In genomic region chr4:155757745-155758265, GRCh38 we compare ENCODE assay signal across 20 cellular contexts. TPM values are rescaled to one million over a fixed set of nuclear protein-coding genes. Genes with fewer than 3 reads are reported as not detected.
DNase-seq lines count a peak whose midpoint lies in the region; ATAC-seq, FAIRE-seq and TF ChIP-seq lines count a peak whose summit lies in the region.
"Had no signal": no experiment of that assay in that cellular context is flagged by ENCODE, and none has a peak within 500 bp of the region (broad histone marks: within the 10 kb centered on the region; RNA-seq: fewer than 3 reads in every experiment).

No MANE protein-coding gene starts in this region.

- H3K4me1 ChIP-seq in GM12878 (ENCODE audit: control insufficient read depth, insufficient read depth, low read length), result no peaks in the 10 kb centered on the region
- H3K4me1 ChIP-seq in neuronal stem cell (ENCODE audit: control insufficient read depth in 2 of 2, insufficient read depth in 1 of 2, low read depth in 1 of 2, low read length in 2 of 2), result peaks cover 0 to 4% of the 10 kb centered on the region in 2 donors
- H3K4me1 ChIP-seq: breast epithelium had no signal

- H3K14ac ChIP-seq in neuronal stem cell (ENCODE audit: low read length), result no peak overlapping the region

- no peaks in the 10 kb centered on the region for H3K9me3 Mint-ChIP-seq in natural killer cell
- no peaks in the 10 kb centered on the region for H3K9me3 Mint-ChIP-seq in natural killer cell treated with Interleukin-12 subunit alpha and Interleukin-12 subunit beta and Interleukin-15 and Interleukin-18, amount 100 ng/mL, for 72 hours
- H3K9me3 Mint-ChIP-seq: activated CD4-positive, alpha-beta memory T cell treated with anti-CD3 and anti-CD28 coated beads, Interleukin-2, amount 10 ng/mL, durations not matched to agents 7 days and 5 days had no signal

- H3K9me3 ChIP-seq in GM12878 (replicated peaks; ENCODE audit: control insufficient read depth, insufficient read depth, low read length), result no peaks in the 10 kb centered on the region; the same call in 2 of the 3 replicates
- no peaks in the 10 kb centered on the region for H3K9me3 ChIP-seq in neuronal stem cell (replicated peaks in 1 of 2; ENCODE audit: control insufficient read depth in 2 of 2, insufficient read depth in 1 of 2, low read depth in 1 of 2, low read length in 2 of 2)
- H3K9me3 ChIP-seq: BLaER1 treated with 17β-estradiol and CSF1 and Interleukin-3, amounts not matched to agents 10 nM and 100 nM; breast epithelium had no signal

- H3K27ac Mint-ChIP-seq in natural killer cell, result peak overlapping the region; percentile 84 to 87
- no peak overlapping the region for H3K27ac Mint-ChIP-seq in natural killer cell treated with Interleukin-12 subunit alpha and Interleukin-12 subunit beta and Interleukin-15 and Interleukin-18, amount 100 ng/mL, for 72 hours
- H3K27ac Mint-ChIP-seq: activated CD4-positive, alpha-beta memory T cell treated with anti-CD3 and anti-CD28 coated beads, Interleukin-2, amount 10 ng/mL, durations not matched to agents 7 days and 5 days; effector memory CD8-positive, alpha-beta T cell had no signal

- H3K4ac ChIP-seq in neuronal stem cell (ENCODE audit: low read length), result no peak overlapping the region

- H2AK5ac ChIP-seq in neuronal stem cell (ENCODE audit: low read depth, low read length), result no peak overlapping the region

- no TSS peak for BruUV-seq in GM12878 (replicated peaks; lab: Mats Ljungman, UMichigan)

- POLR2A ChIA-PET in GM12878 (lab: Charles Lee), result interaction anchor here (0.8 to 3.1 kb wide), 11 partner anchors 9 to 128 kb away, joined by 3 to 18 read pairs (median 4); partner anchors contain the start of gene GUCY1A1

- TF ChIP-seq RAD21 in GM12878 (IDR thresholded peaks at IDR 0.05; ENCODE audit: insufficient read depth, low read depth, low read length), result no peak

- no peak overlapping the region for H2AFZ ChIP-seq in GM12878 (ENCODE audit: control insufficient read depth, low read depth, low read length)
- H2AFZ ChIP-seq in neuronal stem cell (ENCODE audit: low read length), result peak overlapping the region; percentile 100

- CTCF ChIA-PET in GM12878 (lab: Yijun Ruan, JAX), result interaction anchor here (0.7 to 3.6 kb wide), 15 partner anchors 9 to 314 kb away, joined by 3 to 14 read pairs (median 4); no protein-coding TSS in a partner anchor

- no peak overlapping the region for H2BK120ac ChIP-seq in neuronal stem cell (ENCODE audit: low read depth, low read length)

- H3K27ac ChIP-seq in GM12878 (ENCODE audit: control insufficient read depth, insufficient read depth) (no peak overlapping the region), neuronal stem cell (replicated peaks; ENCODE audit: low read length) (no peak overlapping the region)
- H3K27ac ChIP-seq: BLaER1 treated with 17β-estradiol and CSF1 and Interleukin-3, amounts not matched to agents 10 nM and 100 nM had no signal

- in situ Hi-C loops in GM12878 (cut with MboI), result no loop called here

- H3K4me2 ChIP-seq in GM12878 (ENCODE audit: control insufficient read depth, insufficient read depth) (no peak overlapping the region), neuronal stem cell (ENCODE audit: insufficient read depth, low read length, poor library complexity, severe bottlenecking) (no peak overlapping the region)

- H3K18ac ChIP-seq in neuronal stem cell (ENCODE audit: low read length), result no peak overlapping the region

- ATAC-seq in natural killer cell (no peak), GM12878 (no peak), GM18861 (IDR thresholded peaks at IDR 0.05; ENCODE audit: unreplicated experiment) (no peak)
- no peak for ATAC-seq in natural killer cell treated with Interleukin-12 subunit alpha and Interleukin-12 subunit beta and Interleukin-15 and Interleukin-18, amount 100 ng/mL, for 72 hours
- ATAC-seq: HCT116 had no signal

- H4K8ac ChIP-seq in neuronal stem cell (ENCODE audit: low read depth, low read length), result no peak overlapping the region

- H3K4me3 ChIP-seq in GM12878 (no peak overlapping the region), neuronal stem cell (ENCODE audit: low read length in 2 of 2) (no peak overlapping the region)

- TF ChIP-seq CTCF in natural killer cell (IDR thresholded peaks at IDR 0.05) (no peak), GM12878 (IDR thresholded peaks at IDR 0.05 in 2 of 3, conservative IDR thresholded peaks at IDR 0.05 in 1 of 3; ENCODE audit: control insufficient read depth in 2 of 3, extremely low read depth in 1 of 3, insufficient read depth in 1 of 3, low read depth in 3 of 3, low read length in 3 of 3) (no peak)

- H3K79me2 ChIP-seq in GM12878 (ENCODE audit: control insufficient read depth, insufficient read depth, low read length), result no peaks in the 10 kb centered on the region

- no peaks in the 10 kb centered on the region for H4K20me1 ChIP-seq in GM12878 (ENCODE audit: control insufficient read depth, insufficient read depth)
- H4K20me1 ChIP-seq: BLaER1 treated with 17β-estradiol and CSF1 and Interleukin-3, amounts not matched to agents 10 nM and 100 nM had no signal

- H2BK5ac ChIP-seq in neuronal stem cell (ENCODE audit: low read length), result no peak overlapping the region

- no peak overlapping the region for H2BK12ac ChIP-seq in neuronal stem cell (ENCODE audit: low read length)

- no peak for TF ChIP-seq EP300 in GM12878 (IDR thresholded peaks at IDR 0.05; ENCODE audit: borderline replicate concordance in 1 of 2, control insufficient read depth in 1 of 2, low read depth in 2 of 2, low read length in 2 of 2)

- H3K4me1 Mint-ChIP-seq in natural killer cell, result peaks cover 11% of the 10 kb centered on the region in 2 donors
- H3K4me1 Mint-ChIP-seq in natural killer cell treated with Interleukin-12 subunit alpha and Interleukin-12 subunit beta and Interleukin-15 and Interleukin-18, amount 100 ng/mL, for 72 hours (ENCODE audit: low read depth in 2 of 2), result peaks cover 6 to 10% of the 10 kb centered on the region in 2 donors

- no peak overlapping the region for H3K9ac ChIP-seq in GM12878 (ENCODE audit: control insufficient read depth, insufficient read depth, low read length)
- H3K9ac ChIP-seq in neuronal stem cell (ENCODE audit: low read depth, low read length, poor library complexity), result no peak overlapping the region
- H3K9ac ChIP-seq: BLaER1 treated with 17β-estradiol and CSF1 and Interleukin-3, amounts not matched to agents 10 nM and 100 nM had no signal

- no peaks in the 10 kb centered on the region for H3K27me3 Mint-ChIP-seq in natural killer cell (ENCODE audit: low read depth in 2 of 2)
- H3K27me3 Mint-ChIP-seq in natural killer cell treated with Interleukin-12 subunit alpha and Interleukin-12 subunit beta and Interleukin-15 and Interleukin-18, amount 100 ng/mL, for 72 hours, result peaks cover 2 to 6% of the 10 kb centered on the region in 2 donors

- intact Hi-C loops in natural killer cell (cut with micrococcal nuclease) (loop anchor here (2.0 kb wide), 2 partner anchors 89 to 381 kb away; partner anchors contain the start of gene MAP9), GM12878 (cut with micrococcal nuclease; ENCODE audit: unreplicated experiment) (loop anchor here (5.0 kb wide), 2 partner anchors 56 to 91 kb away; partner anchors contain the start of gene GUCY1A1)

- H3K27me3 ChIP-seq in GM12878 (replicated peaks in 1 of 2; ENCODE audit: control insufficient read depth in 2 of 2, insufficient read depth in 2 of 2, low read length in 1 of 2) (peaks cover 0 to 7% of the 10 kb centered on the region in 2 experiments; a peak in 2 of 4 replicates), neuronal stem cell (ENCODE audit: control insufficient read depth in 3 of 3, insufficient read depth in 3 of 3, low read depth in 1 of 3, low read length in 3 of 3) (no peaks in the 10 kb centered on the region)
- H3K27me3 ChIP-seq: breast epithelium had no signal

- FAIRE-seq in GM12878 (lab: Jason Lieb, UNC), result no peak
- FAIRE-seq: colon, frontal cortex had no signal

- SMC1A ChIA-PET in GM12878 (lab: Charles Lee; ENCODE audit: uncharacterized antibody, unreplicated experiment), result interaction anchor here (0.9 to 4.2 kb wide), 21 partner anchors 8 to 315 kb away, joined by 3 to 22 read pairs (median 5); partner anchors contain the start of gene GUCY1A1

- 92% methylated on average over 1 of the region's 1 CpG for WGBS in GM12878 (ENCODE audit: insufficient coverage, insufficient replicate concordance, low lambda C conversion rate, missing lambda C conversion rate)
- no CpG with 5 or more reads among the region's 1 CpG for WGBS in neuronal stem cell (ENCODE audit: extremely low coverage in 2 of 2, insufficient read length in 2 of 2, insufficient replicate concordance in 1 of 2), 2 donors

- peaks cover 3% of the 10 kb centered on the region for H3K79me1 ChIP-seq in neuronal stem cell (ENCODE audit: low read depth, low read length)

- no peaks in the 10 kb centered on the region for H3K36me3 Mint-ChIP-seq in natural killer cell
- no peaks in the 10 kb centered on the region for H3K36me3 Mint-ChIP-seq in natural killer cell treated with Interleukin-12 subunit alpha and Interleukin-12 subunit beta and Interleukin-15 and Interleukin-18, amount 100 ng/mL, for 72 hours

- RAD21 ChIA-PET in GM12878 (lab: Charles Lee; ENCODE audit: unreplicated experiment), result interaction anchor here (0.6 to 3.8 kb wide), 17 partner anchors 10 to 229 kb away, joined by 3 to 55 read pairs (median 5); partner anchors contain the start of gene GUCY1A1

- TF ChIP-seq POLR2A in GM12878 (IDR thresholded peaks at IDR 0.05; ENCODE audit: low read depth, low read length), result no peak

- H3K4me3 Mint-ChIP-seq in natural killer cell, result no peak overlapping the region
- no peak overlapping the region for H3K4me3 Mint-ChIP-seq in natural killer cell treated with Interleukin-12 subunit alpha and Interleukin-12 subunit beta and Interleukin-15 and Interleukin-18, amount 100 ng/mL, for 72 hours
- H3K4me3 Mint-ChIP-seq: activated CD4-positive, alpha-beta memory T cell treated with anti-CD3 and anti-CD28 coated beads, Interleukin-2, amount 10 ng/mL, durations not matched to agents 7 days and 5 days had no signal

- no peak overlapping the region for H4K91ac ChIP-seq in neuronal stem cell (ENCODE audit: low read depth, low read length, poor library complexity)

- H3K23ac ChIP-seq in neuronal stem cell (ENCODE audit: low read depth, low read length, poor library complexity), result no peak overlapping the region

- H2BK15ac ChIP-seq in neuronal stem cell (ENCODE audit: low read length), result no peak overlapping the region

- no peaks in the 10 kb centered on the region for H3K36me3 ChIP-seq in GM12878 (ENCODE audit: control insufficient read depth in 2 of 2, insufficient read depth in 2 of 2, low read length in 1 of 2)
- no peaks in the 10 kb centered on the region for H3K36me3 ChIP-seq in neuronal stem cell (replicated peaks in 1 of 2; ENCODE audit: control insufficient read depth in 2 of 2, insufficient read depth in 2 of 2, low read length in 2 of 2)
- H3K36me3 ChIP-seq: BLaER1 treated with 17β-estradiol and CSF1 and Interleukin-3, amounts not matched to agents 10 nM and 100 nM; breast epithelium had no signal

- DNase-seq in natural killer cell (no peak), GM12878 (ENCODE audit: low read depth, low spot score) (no peak), neuronal stem cell (ENCODE audit: low spot score) (no peak), D341Med (ENCODE audit: low spot score) (no peak)
- DNase-seq in natural killer cell treated with Interleukin-12 subunit alpha and Interleukin-12 subunit beta and Interleukin-15 and Interleukin-18, amount 100 ng/mL, for 72 hours (ENCODE audit: low spot score), result no peak
- no peak for DNase-seq in activated effector memory CD4-positive, alpha-beta T cell treated with Interleukin-2 at 50 U/mL for 16 hours
- DNase-seq: activated CD4-positive, alpha-beta memory T cell treated with anti-CD3 and anti-CD28 coated beads, Interleukin-2, amount 10 ng/mL, durations not matched to agents 7 days and 5 days; activated gamma-delta T cell treated with Interleukin-2 at 50 U/mL for 16 hours; effector memory CD8-positive, alpha-beta T cell; midbrain; NCI-H1092 treated with DMSO at 0.1 percent for 48 hours; NCI-H187 treated with DMSO at 0.1 percent for 48 hours; NCI-H774; T1000 had no signal

RNA-seq across cellular contexts. Expression of gene GUCY1B1, which starts 1.0 kb away (rescaled TPM):
- total RNA-seq in natural killer cell (1 to 10 TPM; 2.1 to 4.0 (median 2.8) TPM), GM12878 (2014; rRNA removed) (0.98 and 1.2 TPM in 2 replicates), GM12878 (2014; rRNA removed; fragmentation: Illumina TruSeq; extraction: Trizol) (1.5 and 1.7 TPM in 2 replicates), GM12878 (2021) (0.90 and 0.98 TPM in 2 replicates)
- 1 to 10 TPM in 1 of 2 donors, under 1 TPM in 1; 0.33 to 2.3 TPM for total RNA-seq in natural killer cell treated with Interleukin-12 subunit alpha and Interleukin-12 subunit beta and Interleukin-15 and Interleukin-18, amount 100 ng/mL, for 72 hours
- total RNA-seq in GM12878 (2013; cell fraction: nucleolus; rRNA removed), result 72.4 and 76.1 TPM in 2 replicates
- 0.92 TPM for polyA plus RNA-seq in GM12878 (2011; ENCODE audit: low read depth)
- polyA plus RNA-seq in GM12878 (2011; rRNA removed) (38.5 and 43.9 TPM in 2 replicates), GM12878 (2014; fragmentation: Illumina TruSeq; extraction: Trizol) (2.1 and 3.6 TPM in 2 replicates), GM12878 (2014; fragmentation: Nextera tagmentation; extraction: Ambion mirVana) (1 to 10 TPM in 1 of 2 experiments, under 1 TPM in 1; 0.60 to 1.1 TPM), GM12878 (2014; rRNA removed) (0.77 and 1.0 TPM in 2 replicates), GM12878 (2016; fragmentation: Nextera tagmentation; extraction: Ambion mirVana) (1 to 10 TPM; 2.1 to 3.0 TPM)
- polyA plus RNA-seq in GM12878 (2011; cell fraction: cytosol; rRNA removed), result 20.0 and 24.0 TPM in 2 replicates
- polyA plus RNA-seq in GM12878 (2011; cell fraction: nucleus; rRNA removed), result 24.7 and 33.3 TPM in 2 replicates
- 1.2 and 1.9 TPM in 2 replicates for polyA plus RNA-seq in GM12878 (2012)
- 31.7 and 50.3 TPM in 2 replicates for polyA minus RNA-seq in GM12878 (2011; rRNA and poly(A)+ RNA removed)
- polyA minus RNA-seq in GM12878 (2011; cell fraction: cytosol; rRNA and poly(A)+ RNA removed), result 12.6 and 14.8 TPM in 2 replicates
- 13.0 and 13.1 TPM in 2 replicates for polyA minus RNA-seq in GM12878 (2011; cell fraction: nucleus; rRNA and poly(A)+ RNA removed)
- polyA plus RNA-seq in neuronal stem cell (2013, experiment 1 of 2), result 14.6 TPM
- 14.3 TPM for polyA plus RNA-seq in neuronal stem cell (2013, experiment 2 of 2)

Comparison
In these comparisons a context has a peak if more than half of its experiments do, and no peak if none do; other contexts are left out.
1. H3K27ac Mint-ChIP-seq: peak in natural killer cell (2 of 2); none in natural killer cell treated with Interleukin-12 subunit alpha and Interleukin-12 subunit beta and Interleukin-15 and Interleukin-18, amount 100 ng/mL, for 72 hours (0 of 2).